14 cellular contexts compared by ENCODE assay signal in the genomic region with DNA sequence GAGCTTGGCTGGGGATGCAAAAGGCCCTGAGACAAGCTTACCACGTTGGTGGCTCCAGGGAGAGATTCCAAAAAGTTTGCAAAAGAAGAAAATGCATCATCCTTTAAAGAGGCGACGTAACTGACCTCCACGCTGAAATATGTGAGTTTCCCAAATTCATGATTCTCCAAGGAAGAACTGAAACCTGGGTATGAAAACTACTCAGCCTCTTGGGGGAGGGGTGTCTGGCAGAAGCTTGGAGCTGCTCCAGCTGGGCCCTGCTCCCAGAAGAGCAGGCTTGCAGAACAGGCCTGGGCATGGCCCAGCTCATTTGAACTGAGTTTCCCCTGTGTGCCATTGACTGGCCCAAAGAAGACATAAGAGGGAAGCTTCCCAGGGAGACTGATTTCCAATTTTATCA. TPM values are rescaled to one million over a fixed set of nuclear protein-coding genes. Genes with fewer than 3 reads are reported as not detected.
DNase-seq lines count a peak whose midpoint lies in the region; ATAC-seq, FAIRE-seq and TF ChIP-seq lines count a peak whose summit lies in the region.
"Had no signal": no experiment of that assay in that cellular context is flagged by ENCODE, and none has a peak within 500 bp of the region (broad histone marks: within the 10 kb centered on the region; RNA-seq: fewer than 3 reads in every experiment).

No MANE protein-coding gene starts in this region.

- TF ChIP-seq CTCF in bronchial epithelial cell (IDR thresholded peaks at IDR 0.05; ENCODE audit: insufficient read depth, low read length, severe bottlenecking) (no peak), left ventricle myocardium inferior (IDR thresholded peaks at IDR 0.05; ENCODE audit: borderline replicate concordance) (no peak), type B pancreatic cell (conservative IDR thresholded peaks at IDR 0.05) (no peak)

- H3K4me3 ChIP-seq in bronchial epithelial cell (ENCODE audit: low read depth, low read length) (no peak overlapping the region), left ventricle myocardium inferior (no peak overlapping the region), HAP-1 (no peak overlapping the region)

- FAIRE-seq in HTR-8/SVneo (lab: Jason Lieb, UNC): no peak
- no peak for FAIRE-seq in bronchial epithelial cell (lab: Jason Lieb, UNC)
- FAIRE-seq in H54 (lab: Jason Lieb, UNC): no peak
- FAIRE-seq: D721Med, RCC 7860 had no signal

- ATAC-seq in sciatic nerve: no peak
- ATAC-seq: stimulated activated naive B cell treated with anti-CD40 and anti-IgM and Interleukin-4, amounts not matched to agents 10 μg/mL and 1 μg/mL and 100 μg/mL, for 72 hours had no signal

- peak overlapping the region; percentile 44 for H3K4me3 Mint-ChIP-seq in type B pancreatic cell
- H3K4me3 Mint-ChIP-seq: endodermal cell; stimulated activated naive B cell treated with anti-CD40 and anti-IgM and Interleukin-4, amounts not matched to agents 10 μg/mL and 1 μg/mL and 100 μg/mL, for 72 hours had no signal

- TF ChIP-seq POLR2A in H54 (IDR thresholded peaks at IDR 0.05; ENCODE audit: low read depth, low read length): no peak

- H3K36me3 Mint-ChIP-seq in type B pancreatic cell: no peaks in the 10 kb centered on the region
- H3K36me3 Mint-ChIP-seq: stimulated activated naive B cell treated with anti-CD40 and anti-IgM and Interleukin-4, amounts not matched to agents 10 μg/mL and 1 μg/mL and 100 μg/mL, for 72 hours had no signal

- peak overlapping the region; percentile 43 for H3K27ac ChIP-seq in left ventricle myocardium inferior (replicated peaks)
- H3K27ac ChIP-seq: KMS-11 had no signal

- DNase-seq in HTR-8/SVneo (ENCODE audit: insufficient read length, low spot score) (peak; percentile 48), bronchial epithelial cell (ENCODE audit: low read depth) (peak; percentile 92), left ventricle myocardium inferior (peak; percentile 68), type B pancreatic cell (ENCODE audit: extremely low spot score, unreplicated experiment) (no peak), H54 (ENCODE audit: insufficient read length, low spot score) (no peak), HAP-1 (ENCODE audit: low spot score in 2 of 2) (no peak), sciatic nerve (ENCODE audit: low spot score) (no peak)
- DNase-seq: endodermal cell; kidney glomerular epithelial cell; NCI-H345; stimulated activated naive B cell treated with anti-CD40 and anti-IgM and Interleukin-4, amounts not matched to agents 10 μg/mL and 1 μg/mL and 100 μg/mL, for 72 hours had no signal

- in situ Hi-C loops in HAP-1 (cut with MboI; ENCODE audit: low sequenced_read_pairs): loop anchor here (5.0 to 25.0 kb wide), 3 partner anchors 77 to 932 kb away; a partner anchor contains a TSS

- H3K9me3 Mint-ChIP-seq in type B pancreatic cell: no peaks in the 10 kb centered on the region
- H3K9me3 Mint-ChIP-seq: endodermal cell; stimulated activated naive B cell treated with anti-CD40 and anti-IgM and Interleukin-4, amounts not matched to agents 10 μg/mL and 1 μg/mL and 100 μg/mL, for 72 hours had no signal

- H3K4me1 ChIP-seq in left ventricle myocardium inferior (peaks cover 32% of the 10 kb centered on the region), HAP-1 (no peaks in the 10 kb centered on the region)

- no peaks in the 10 kb centered on the region for H3K9me3 ChIP-seq in left ventricle myocardium inferior (replicated peaks)
- H3K9me3 ChIP-seq in HAP-1: no peaks in the 10 kb centered on the region

- H3K4me1 Mint-ChIP-seq in type B pancreatic cell (ENCODE audit: unreplicated experiment): peaks cover 37% of the 10 kb centered on the region

- no peak overlapping the region for H3K27ac Mint-ChIP-seq in type B pancreatic cell
- H3K27ac Mint-ChIP-seq: endodermal cell; stimulated activated naive B cell treated with anti-CD40 and anti-IgM and Interleukin-4, amounts not matched to agents 10 μg/mL and 1 μg/mL and 100 μg/mL, for 72 hours had no signal

- H3K36me3 ChIP-seq in bronchial epithelial cell (ENCODE audit: control insufficient read depth, insufficient read depth, low read length): no peaks in the 10 kb centered on the region
- H3K36me3 ChIP-seq in left ventricle myocardium inferior: no peaks in the 10 kb centered on the region
- H3K36me3 ChIP-seq in HAP-1 (replicated peaks): no peaks in the 10 kb centered on the region

- H3K27me3 ChIP-seq in bronchial epithelial cell (ENCODE audit: control insufficient read depth, insufficient read depth, low read length) (no peaks in the 10 kb centered on the region), left ventricle myocardium inferior (ENCODE audit: low read depth) (peaks cover 82% of the 10 kb centered on the region), HAP-1 (ENCODE audit: low read depth) (no peaks in the 10 kb centered on the region)

- intact Hi-C loops in left ventricle myocardium inferior (cut with micrococcal nuclease) (loop anchor here (10.0 kb wide), 1 partner anchor 74 kb away; no protein-coding TSS in a partner anchor), sciatic nerve (cut with DNase I) (no loop called here)

- peaks cover 29% of the 10 kb centered on the region for H3K27me3 Mint-ChIP-seq in type B pancreatic cell

RNA-seq across cellular contexts. Expression of a gene that starts 20.5 kb away (rescaled TPM):
- total RNA-seq in bronchial epithelial cell (not detected in 2 replicates), left ventricle myocardium inferior (2.4 TPM), type B pancreatic cell (ENCODE audit: low replicate concordance) (not detected in 2 replicates), sciatic nerve (not detected)

RNA-seq across cellular contexts. Expression of a gene that starts 39.0 kb away (rescaled TPM):
- not detected in 2 replicates for total RNA-seq in bronchial epithelial cell
- 0.14 TPM for total RNA-seq in left ventricle myocardium inferior
- total RNA-seq in type B pancreatic cell (ENCODE audit: low replicate concordance): 0.05 and 0.07 TPM in 2 replicates
- total RNA-seq in sciatic nerve: 0.18 TPM

Comparison
In these comparisons a context has a peak if more than half of its experiments do, and no peak if none do; other contexts are left out.
1. DNase-seq: peak in HTR-8/SVneo (single experiment), bronchial epithelial cell (single experiment) and left ventricle myocardium inferior (single experiment); none in type B pancreatic cell (single experiment), H54 (single experiment), HAP-1 (0 of 2) and sciatic nerve (single experiment).